8 cellular contexts compared by ENCODE assay signal in the genomic region with DNA sequence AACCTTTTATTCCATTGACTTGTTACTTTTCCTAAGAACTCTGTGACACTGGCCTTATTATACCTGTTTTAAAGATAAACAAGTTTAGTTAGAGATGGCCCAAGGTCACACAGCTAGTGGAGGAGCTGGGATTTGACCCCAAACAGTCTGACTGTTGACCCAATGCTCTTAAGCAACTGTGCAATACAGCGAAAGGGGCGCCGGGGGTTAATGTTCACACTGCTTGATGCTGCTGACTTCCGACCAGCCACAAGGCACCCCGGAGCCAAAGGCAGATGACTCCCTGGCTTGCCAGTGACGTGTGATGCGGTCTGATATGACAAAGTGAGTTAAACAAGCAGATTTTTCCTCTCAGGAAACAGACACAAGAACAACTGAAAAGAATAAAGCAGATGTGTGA. TPM values are rescaled to one million over a fixed set of nuclear protein-coding genes. Genes with fewer than 3 reads are reported as not detected.
A peak's percentile ranks its signal among the peaks of the same experiment; 100 is the strongest.
DNase-seq lines count a peak whose midpoint lies in the region; ATAC-seq and TF ChIP-seq lines count a peak whose summit lies in the region.

No MANE protein-coding gene starts in this region.

- no peaks in the 10 kb centered on the region for H3K36me3 ChIP-seq in upper lobe of left lung

- DNase-seq in GDM1 (lab: John Stamatoyannopoulos, UW) = peak; percentile 68
- DNase-seq in HFFc6 = peak; percentile 80
- peak; percentile 46 for DNase-seq in NK-92 treated with Interleukin-12 subunit alpha and Interleukin-12 subunit beta, amount 100 ng/mL, for 24 hours (lab: John Stamatoyannopoulos, UW)
- peak; percentile 82 for DNase-seq in activated T-cell treated with anti-CD3 and anti-CD28 coated beads, Interleukin-2, amount 50 U/mL, for 48 hours
- DNase-seq in foreskin melanocyte = peak; percentile 79
- DNase-seq in pulmonary artery endothelial cell (ENCODE audit: low read depth, low spot score) = peak; percentile 41
- peak in 1 of 2 donors; percentile 85 for DNase-seq in upper lobe of left lung
- DNase-seq in NCI-H1048 (lab: John Stamatoyannopoulos, UW) = no peak

- TF ChIP-seq POLR2A in upper lobe of left lung (IDR thresholded peaks at IDR 0.05) = no peak

- H3K4me1 Mint-ChIP-seq in HFFc6 (ENCODE audit: low read depth) = peaks cover 76% of the 10 kb centered on the region

- H3K27ac Mint-ChIP-seq in HFFc6 = peak overlapping the region; percentile 78

- no peak overlapping the region for H3K4me3 ChIP-seq in upper lobe of left lung

- peaks cover 38 to 66% (median 52%) of the 10 kb centered on the region in 4 donors for H3K4me1 ChIP-seq in upper lobe of left lung

- TF ChIP-seq EP300 in upper lobe of left lung (IDR thresholded peaks at IDR 0.05) = peak in 1 of 4 donors; percentile 62

- H3K9me3 Mint-ChIP-seq in HFFc6 = no peaks in the 10 kb centered on the region

- H3K27ac ChIP-seq in upper lobe of left lung = peak overlapping the region; percentile 43 to 65 (median 56)

- peak; percentile 82 to 91 for ATAC-seq in upper lobe of left lung (ENCODE audit: low FRiP score in 2 of 2)

- 6 to 13% methylated on average over 7 of the region's 7 CpGs for WGBS in upper lobe of left lung, 2 donors

- H3K9me3 ChIP-seq in upper lobe of left lung = no peaks in the 10 kb centered on the region

- peaks cover 16% of the 10 kb centered on the region for H3K36me3 Mint-ChIP-seq in HFFc6 (ENCODE audit: low read depth)

- TF ChIP-seq CTCF in HFFc6 (IDR thresholded peaks at IDR 0.05) = no peak
- peak in 1 of 6 experiments; percentile 6 for TF ChIP-seq CTCF in upper lobe of left lung (IDR thresholded peaks at IDR 0.05)

- peaks cover 2% of the 10 kb centered on the region; the same call in 1 of the 2 replicates for H3K27me3 Mint-ChIP-seq in HFFc6 (ENCODE audit: insufficient read depth)

- no peaks in the 10 kb centered on the region for H3K27me3 ChIP-seq in upper lobe of left lung

- peak overlapping the region; percentile 71 for H3K4me3 Mint-ChIP-seq in HFFc6

RNA-seq across cellular contexts. Expression of gene PIK3R1, which starts 23.9 kb away (rescaled TPM):
- 10 to 100 TPM; 19.6 to 26.4 (median 22.4) TPM for total RNA-seq in HFFc6 (2021; fragmentation: NEBNext Ultra II Directional; extraction: Animal tissue kit (Norgen Biotek cat#: 25700))
- total RNA-seq in pulmonary artery endothelial cell = 37.3 and 41.7 TPM in 2 replicates
- 100 to 1,000 TPM in 1 of 6 donors, 10 to 100 TPM in 5; 52.3 to 112 (median 92.5) TPM for total RNA-seq in upper lobe of left lung
